10 cellular contexts compared by ENCODE assay signal in genomic region chr5:67222243-67223033, GRCh38. TPM values are rescaled to one million over a fixed set of nuclear protein-coding genes. Genes with fewer than 3 reads are reported as not detected.
DNase-seq lines count a peak whose midpoint lies in the region; ATAC-seq and TF ChIP-seq lines count a peak whose summit lies in the region.
"Had no signal": no experiment of that assay in that cellular context is flagged by ENCODE, and none has a peak within 500 bp of the region (broad histone marks: within the 10 kb centered on the region; RNA-seq: fewer than 3 reads in every experiment).

No MANE protein-coding gene starts in this region.

- H3K4me1 Mint-ChIP-seq in activated T-cell treated with anti-CD3 and anti-CD28 coated beads, Interleukin-2, amount 50 U/mL, for 24 hours (ENCODE audit: low read depth), result peaks cover 47% of the 10 kb centered on the region
- peaks cover 37 to 58% of the 10 kb centered on the region in 2 donors for H3K4me1 Mint-ChIP-seq in stimulated activated naive B cell treated with anti-CD40 and anti-IgM and Interleukin-4, amounts not matched to agents 10 μg/mL and 1 μg/mL and 100 μg/mL, for 72 hours

- no peaks in the 10 kb centered on the region for H3K79me2 ChIP-seq in OCI-LY3 (ENCODE audit: low read length)

- peaks cover 25% of the 10 kb centered on the region for H3K4me1 ChIP-seq in OCI-LY3 (ENCODE audit: low read length)
- H3K4me1 ChIP-seq: gastrocnemius medialis had no signal

- H3K36me3 Mint-ChIP-seq in activated T-cell treated with anti-CD3 and anti-CD28 coated beads, Interleukin-2, amount 50 U/mL, for 24 hours (ENCODE audit: low read depth), result no peaks in the 10 kb centered on the region
- H3K36me3 Mint-ChIP-seq in stimulated activated naive B cell treated with anti-CD40 and anti-IgM and Interleukin-4, amounts not matched to agents 10 μg/mL and 1 μg/mL and 100 μg/mL, for 72 hours, result no peaks in the 10 kb centered on the region

- H3K27me3 ChIP-seq in OCI-LY3 (ENCODE audit: low read depth, low read length), result no peaks in the 10 kb centered on the region
- H3K27me3 ChIP-seq: gastrocnemius medialis had no signal

- H3K9me3 Mint-ChIP-seq in activated T-cell treated with anti-CD3 and anti-CD28 coated beads, Interleukin-2, amount 50 U/mL, for 24 hours, result no peaks in the 10 kb centered on the region
- no peaks in the 10 kb centered on the region for H3K9me3 Mint-ChIP-seq in stimulated activated naive B cell treated with anti-CD40 and anti-IgM and Interleukin-4, amounts not matched to agents 10 μg/mL and 1 μg/mL and 100 μg/mL, for 72 hours

- DNase-seq in activated T-cell treated with anti-CD3 and anti-CD28 coated beads, Interleukin-2, amount 50 U/mL, for 24 hours, result no peak
- no peak for DNase-seq in activated T-cell treated with anti-CD3 and anti-CD28 coated beads, Interleukin-2, amount 50 U/mL, for 48 hours
- no peak for DNase-seq in stimulated activated naive B cell treated with anti-CD40 and anti-IgM and Interleukin-4, amounts not matched to agents 10 μg/mL and 1 μg/mL and 100 μg/mL, for 72 hours
- DNase-seq in NCI-H1048 (lab: John Stamatoyannopoulos, UW) (no peak), mesenteric fat pad (ENCODE audit: low spot score) (no peak), NCI-H1694 (lab: John Stamatoyannopoulos, UW) (no peak)
- DNase-seq: gastrocnemius medialis had no signal

- H3K9ac ChIP-seq in OCI-LY3 (ENCODE audit: low read length), result peak overlapping the region; percentile 20; the same call in 1 of the 2 replicates

- H2AFZ ChIP-seq in OCI-LY3 (ENCODE audit: low read depth, low read length), result 0 out of 2 replicates have a peak overlapping the region, but pooled peaks have one; percentile 12

- H3K36me3 ChIP-seq in OCI-LY3 (replicated peaks; ENCODE audit: low read depth, low read length), result no peaks in the 10 kb centered on the region
- H3K36me3 ChIP-seq: gastrocnemius medialis had no signal

- peak; percentile 22 for ATAC-seq in HG02870 (IDR thresholded peaks at IDR 0.05; ENCODE audit: unreplicated experiment)
- ATAC-seq in stimulated activated naive B cell treated with anti-CD40 and anti-IgM and Interleukin-4, amounts not matched to agents 10 μg/mL and 1 μg/mL and 100 μg/mL, for 72 hours (replicated peaks), result peak; percentile 60 to 65
- ATAC-seq: gastrocnemius medialis had no signal

- peak overlapping the region; percentile 66 for H3K4me2 ChIP-seq in OCI-LY3 (ENCODE audit: low read length)

- H3K27me3 Mint-ChIP-seq in activated T-cell treated with anti-CD3 and anti-CD28 coated beads, Interleukin-2, amount 50 U/mL, for 24 hours, result no peaks in the 10 kb centered on the region
- no peaks in the 10 kb centered on the region for H3K27me3 Mint-ChIP-seq in stimulated activated naive B cell treated with anti-CD40 and anti-IgM and Interleukin-4, amounts not matched to agents 10 μg/mL and 1 μg/mL and 100 μg/mL, for 72 hours

- H3K4me3 Mint-ChIP-seq in activated T-cell treated with anti-CD3 and anti-CD28 coated beads, Interleukin-2, amount 50 U/mL, for 24 hours, result peak overlapping the region; percentile 45
- H3K4me3 Mint-ChIP-seq in stimulated activated naive B cell treated with anti-CD40 and anti-IgM and Interleukin-4, amounts not matched to agents 10 μg/mL and 1 μg/mL and 100 μg/mL, for 72 hours, result peak overlapping the region; percentile 39 to 68

- peak overlapping the region; percentile 10; the same call in 1 of the 2 replicates for H3K27ac ChIP-seq in OCI-LY3 (ENCODE audit: low read length)
- H3K27ac ChIP-seq: gastrocnemius medialis had no signal

- H3K27ac Mint-ChIP-seq in activated T-cell treated with anti-CD3 and anti-CD28 coated beads, Interleukin-2, amount 50 U/mL, for 24 hours, result peak overlapping the region; percentile 88
- peak overlapping the region; percentile 96 for H3K27ac Mint-ChIP-seq in stimulated activated naive B cell treated with anti-CD40 and anti-IgM and Interleukin-4, amounts not matched to agents 10 μg/mL and 1 μg/mL and 100 μg/mL, for 72 hours

- peak overlapping the region; percentile 34 for H3K4me3 ChIP-seq in OCI-LY3 (ENCODE audit: low read length)
- H3K4me3 ChIP-seq: gastrocnemius medialis had no signal

- H4K20me1 ChIP-seq in OCI-LY3 (ENCODE audit: insufficient read depth, low read length), result no peaks in the 10 kb centered on the region

- no peaks in the 10 kb centered on the region for H3K9me3 ChIP-seq in OCI-LY3 (ENCODE audit: insufficient read depth, low read length)
- H3K9me3 ChIP-seq: gastrocnemius medialis had no signal

- no peak for TF ChIP-seq CTCF in OCI-LY3 (IDR thresholded peaks at IDR 0.05; ENCODE audit: low read depth, low read length)

RNA-seq across cellular contexts. Expression of gene CD180, which starts 25.8 kb away (rescaled TPM):
- 2.6 TPM for total RNA-seq in mesenteric fat pad
- total RNA-seq: osteoblast had no signal
